Comparison of ENCODE assay signal across 1 cellular context in the genomic region with DNA sequence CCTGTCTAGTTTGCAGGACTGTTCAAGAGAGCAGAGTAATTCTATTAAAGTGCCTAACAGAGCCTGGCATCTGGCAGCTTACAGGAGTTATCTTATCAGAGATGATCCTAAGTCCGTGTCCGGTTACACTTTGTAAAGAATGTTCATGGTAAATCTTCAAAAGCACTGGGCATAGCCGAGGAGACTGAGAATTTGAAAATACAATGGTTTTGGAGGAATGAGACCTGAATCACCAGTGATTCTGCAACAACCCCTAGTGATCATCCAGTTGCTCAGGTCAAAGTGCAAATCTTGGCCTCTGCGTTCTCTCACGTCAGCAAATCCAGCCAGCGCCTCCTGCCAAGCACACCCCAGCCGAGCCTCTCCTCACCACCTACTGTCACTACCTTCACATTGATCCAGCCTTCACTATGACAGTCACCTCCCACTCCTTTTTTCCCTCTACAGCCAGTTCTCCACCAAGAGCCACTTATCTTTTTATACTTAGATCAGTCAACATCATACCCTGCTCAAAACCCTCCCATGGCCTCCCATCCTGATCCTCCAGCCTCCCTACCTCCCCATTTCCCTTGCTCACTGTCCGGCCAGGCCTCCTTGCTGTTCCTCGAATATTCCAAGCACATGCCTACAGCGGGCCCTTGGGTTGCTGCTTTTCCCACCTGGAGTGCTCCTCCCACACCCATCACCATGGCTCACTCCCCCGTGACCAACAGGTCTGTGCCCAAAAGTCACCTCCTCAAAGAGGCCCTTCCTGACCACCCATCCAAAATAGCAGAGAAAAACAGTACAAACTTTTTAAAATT.
TF ChIP-seq lines count a peak whose summit lies in the region.

No MANE protein-coding gene starts in this region.

TF ChIP-seq in HepG2, 621 proteins besides CTCF, POLR2A, EP300 and RAD21 (continued from another document and continues in another):
- TF ChIP-seq ZNF512B (CRISPR knock-in tag; IDR thresholded peaks at IDR 0.05; ENCODE audit: borderline replicate concordance) (no peak), GLI4 (CRISPR knock-in tag; IDR thresholded peaks at IDR 0.05; ENCODE audit: borderline replicate concordance) (0 out of 2 replicates have a peak, but pooled peaks have one; percentile 17), ZNF816 (CRISPR knock-in tag; IDR thresholded peaks at IDR 0.05; ENCODE audit: borderline replicate concordance) (no peak), MEIS1 (CRISPR knock-in tag; IDR thresholded peaks at IDR 0.05; ENCODE audit: borderline replicate concordance) (0 out of 2 replicates have a peak, but pooled peaks have one; percentile 50), ZNF530 (CRISPR knock-in tag; IDR thresholded peaks at IDR 0.05; ENCODE audit: low read depth) (no peak), FOXJ3 (CRISPR knock-in tag; IDR thresholded peaks at IDR 0.05; ENCODE audit: borderline replicate concordance) (no peak), KLF16 (CRISPR knock-in tag; IDR thresholded peaks at IDR 0.05) (peak in 1 of 2 experiments; percentile 34; a peak in 1 of 4 replicates), NCOA1 (CRISPR knock-in tag; IDR thresholded peaks at IDR 0.05) (no peak), NFKBIZ (CRISPR knock-in tag; IDR thresholded peaks at IDR 0.05) (peak; percentile 72), TARDBP (CRISPR knock-in tag; IDR thresholded peaks at IDR 0.05) (peak; percentile 65; the same call in 1 of the 2 replicates), FOSL2 (CRISPR knock-in tag; IDR thresholded peaks at IDR 0.05) (peak; percentile 93), ZNF232 (CRISPR knock-in tag; IDR thresholded peaks at IDR 0.05; ENCODE audit: borderline replicate concordance) (0 out of 2 replicates have a peak, but pooled peaks have one; percentile 56), IKZF1 (IDR thresholded peaks at IDR 0.05) (no peak), SP2 (CRISPR knock-in tag; IDR thresholded peaks at IDR 0.05) (no peak), ZBTB1 (CRISPR knock-in tag; IDR thresholded peaks at IDR 0.05; ENCODE audit: borderline replicate concordance) (no peak), ZFP36 (IDR thresholded peaks at IDR 0.05; ENCODE audit: borderline replicate concordance, low read depth, low read length, partially characterized antibody) (no peak), NR2C2 (CRISPR knock-in tag; IDR thresholded peaks at IDR 0.05; ENCODE audit: borderline replicate concordance) (peak; percentile 90), PHF21A (CRISPR knock-in tag; IDR thresholded peaks at IDR 0.05) (peak; percentile 84), PLRG1 (conservative IDR thresholded peaks at IDR 0.05) (no peak), PRPF4 (IDR thresholded peaks at IDR 0.05; ENCODE audit: low read depth, low read length, poor library complexity, severe bottlenecking) (no peak), XRCC5 (optimal IDR thresholded peaks at IDR 0.05; ENCODE audit: low read length) (no peak), PPARG (CRISPR knock-in tag; conservative IDR thresholded peaks at IDR 0.05) (peak; percentile 52; the same call in 1 of the 2 replicates), NONO (IDR thresholded peaks at IDR 0.05) (no peak), NONO (CRISPR knock-in tag; conservative IDR thresholded peaks at IDR 0.05) (no peak), ZFP62 (CRISPR knock-in tag; IDR thresholded peaks at IDR 0.05) (no peak), ZNF367 (CRISPR knock-in tag; IDR thresholded peaks at IDR 0.05; ENCODE audit: borderline replicate concordance) (no peak), SMAD9 (CRISPR knock-in tag; IDR thresholded peaks at IDR 0.05) (0 out of 2 replicates have a peak, but pooled peaks have one; percentile 67), TRIM24 (CRISPR knock-in tag; IDR thresholded peaks at IDR 0.05) (no peak), BCL3 (CRISPR knock-in tag; IDR thresholded peaks at IDR 0.05) (no peak; the same call in 1 of the 2 replicates), NFE2 (CRISPR knock-in tag; IDR thresholded peaks at IDR 0.05) (no peak), ZNF737 (CRISPR knock-in tag; IDR thresholded peaks at IDR 0.05; ENCODE audit: borderline replicate concordance) (no peak), MBD4 (IDR thresholded peaks at IDR 0.05; ENCODE audit: borderline replicate concordance, low read length) (no peak), MLLT10 (CRISPR knock-in tag; IDR thresholded peaks at IDR 0.05) (no peak), ZNF790 (CRISPR knock-in tag; IDR thresholded peaks at IDR 0.05; ENCODE audit: borderline replicate concordance) (no peak)
- TF ChIP-seq, protein P1, sequence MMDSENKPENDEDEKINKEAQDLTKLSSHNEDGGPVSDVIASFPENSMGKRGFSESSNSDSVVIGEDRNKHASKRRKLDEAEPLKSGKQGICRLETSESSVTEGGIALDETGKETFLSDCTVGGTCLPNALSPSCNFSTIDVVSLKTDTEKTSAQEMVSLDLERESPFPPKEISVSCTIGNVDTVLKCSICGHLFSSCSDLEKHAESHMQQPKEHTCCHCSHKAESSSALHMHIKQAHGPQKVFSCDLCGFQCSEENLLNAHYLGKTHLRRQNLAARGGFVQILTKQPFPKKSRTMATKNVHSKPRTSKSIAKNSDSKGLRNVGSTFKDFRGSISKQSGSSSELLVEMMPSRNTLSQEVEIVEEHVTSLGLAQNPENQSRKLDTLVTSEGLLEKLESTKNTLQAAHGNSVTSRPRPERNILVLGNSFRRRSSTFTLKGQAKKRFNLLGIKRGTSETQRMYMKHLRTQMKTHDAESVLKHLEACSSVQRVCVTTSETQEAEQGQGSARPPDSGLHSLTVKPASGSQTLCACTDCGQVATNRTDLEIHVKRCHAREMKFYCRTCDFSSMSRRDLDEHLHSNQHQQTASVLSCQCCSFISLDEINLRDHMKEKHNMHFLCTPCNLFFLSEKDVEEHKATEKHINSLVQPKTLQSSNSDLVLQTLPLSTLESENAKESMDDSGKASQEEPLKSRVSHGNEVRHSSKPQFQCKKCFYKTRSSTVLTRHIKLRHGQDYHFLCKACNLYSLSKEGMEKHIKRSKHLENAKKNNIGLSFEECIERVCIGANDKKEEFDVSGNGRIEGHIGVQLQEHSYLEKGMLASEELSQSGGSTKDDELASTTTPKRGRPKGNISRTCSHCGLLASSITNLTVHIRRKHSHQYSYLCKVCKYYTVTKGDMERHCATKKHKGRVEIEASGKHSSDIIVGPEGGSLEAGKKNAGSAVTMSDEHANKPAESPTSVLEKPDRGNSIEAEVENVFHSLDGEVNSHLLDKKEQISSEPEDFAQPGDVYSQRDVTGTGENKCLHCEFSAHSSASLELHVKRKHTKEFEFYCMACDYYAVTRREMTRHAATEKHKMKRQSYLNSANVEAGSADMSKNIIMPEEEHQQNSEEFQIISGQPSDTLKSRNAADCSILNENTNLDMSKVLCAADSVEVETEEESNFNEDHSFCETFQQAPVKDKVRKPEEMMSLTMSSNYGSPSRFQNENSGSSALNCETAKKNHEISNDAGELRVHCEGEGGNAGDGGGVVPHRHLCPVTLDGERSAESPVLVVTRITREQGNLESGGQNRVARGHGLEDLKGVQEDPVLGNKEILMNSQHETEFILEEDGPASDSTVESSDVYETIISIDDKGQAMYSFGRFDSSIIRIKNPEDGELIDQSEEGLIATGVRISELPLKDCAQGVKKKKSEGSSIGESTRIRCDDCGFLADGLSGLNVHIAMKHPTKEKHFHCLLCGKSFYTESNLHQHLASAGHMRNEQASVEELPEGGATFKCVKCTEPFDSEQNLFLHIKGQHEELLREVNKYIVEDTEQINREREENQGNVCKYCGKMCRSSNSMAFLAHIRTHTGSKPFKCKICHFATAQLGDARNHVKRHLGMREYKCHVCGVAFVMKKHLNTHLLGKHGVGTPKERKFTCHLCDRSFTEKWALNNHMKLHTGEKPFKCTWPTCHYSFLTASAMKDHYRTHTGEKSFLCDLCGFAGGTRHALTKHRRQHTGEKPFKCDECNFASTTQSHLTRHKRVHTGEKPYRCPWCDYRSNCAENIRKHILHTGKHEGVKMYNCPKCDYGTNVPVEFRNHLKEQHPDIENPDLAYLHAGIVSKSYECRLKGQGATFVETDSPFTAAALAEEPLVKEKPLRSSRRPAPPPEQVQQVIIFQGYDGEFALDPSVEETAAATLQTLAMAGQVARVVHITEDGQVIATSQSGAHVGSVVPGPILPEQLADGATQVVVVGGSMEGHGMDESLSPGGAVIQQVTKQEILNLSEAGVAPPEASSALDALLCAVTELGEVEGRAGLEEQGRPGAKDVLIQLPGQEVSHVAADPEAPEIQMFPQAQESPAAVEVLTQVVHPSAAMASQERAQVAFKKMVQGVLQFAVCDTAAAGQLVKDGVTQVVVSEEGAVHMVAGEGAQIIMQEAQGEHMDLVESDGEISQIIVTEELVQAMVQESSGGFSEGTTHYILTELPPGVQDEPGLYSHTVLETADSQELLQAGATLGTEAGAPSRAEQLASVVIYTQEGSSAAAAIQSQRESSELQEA (CRISPR knock-in tag; IDR thresholded peaks at IDR 0.05; ENCODE audit: not compliant biosample characterization): peak; percentile 48
- TF ChIP-seq, protein P2, sequence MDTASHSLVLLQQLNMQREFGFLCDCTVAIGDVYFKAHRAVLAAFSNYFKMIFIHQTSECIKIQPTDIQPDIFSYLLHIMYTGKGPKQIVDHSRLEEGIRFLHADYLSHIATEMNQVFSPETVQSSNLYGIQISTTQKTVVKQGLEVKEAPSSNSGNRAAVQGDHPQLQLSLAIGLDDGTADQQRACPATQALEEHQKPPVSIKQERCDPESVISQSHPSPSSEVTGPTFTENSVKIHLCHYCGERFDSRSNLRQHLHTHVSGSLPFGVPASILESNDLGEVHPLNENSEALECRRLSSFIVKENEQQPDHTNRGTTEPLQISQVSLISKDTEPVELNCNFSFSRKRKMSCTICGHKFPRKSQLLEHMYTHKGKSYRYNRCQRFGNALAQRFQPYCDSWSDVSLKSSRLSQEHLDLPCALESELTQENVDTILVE (CRISPR knock-in tag; IDR thresholded peaks at IDR 0.05): peak; percentile 68; the same call in 1 of the 2 replicates
- TF ChIP-seq, protein P3, sequence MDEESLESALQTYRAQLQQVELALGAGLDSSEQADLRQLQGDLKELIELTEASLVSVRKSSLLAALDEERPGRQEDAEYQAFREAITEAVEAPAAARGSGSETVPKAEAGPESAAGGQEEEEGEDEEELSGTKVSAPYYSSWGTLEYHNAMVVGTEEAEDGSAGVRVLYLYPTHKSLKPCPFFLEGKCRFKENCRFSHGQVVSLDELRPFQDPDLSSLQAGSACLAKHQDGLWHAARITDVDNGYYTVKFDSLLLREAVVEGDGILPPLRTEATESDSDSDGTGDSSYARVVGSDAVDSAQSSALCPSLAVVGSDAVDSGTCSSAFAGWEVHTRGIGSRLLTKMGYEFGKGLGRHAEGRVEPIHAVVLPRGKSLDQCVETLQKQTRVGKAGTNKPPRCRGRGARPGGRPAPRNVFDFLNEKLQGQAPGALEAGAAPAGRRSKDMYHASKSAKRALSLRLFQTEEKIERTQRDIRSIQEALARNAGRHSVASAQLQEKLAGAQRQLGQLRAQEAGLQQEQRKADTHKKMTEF (CRISPR knock-in tag; IDR thresholded peaks at IDR 0.05): peak; percentile 77
- TF ChIP-seq, protein P4, sequence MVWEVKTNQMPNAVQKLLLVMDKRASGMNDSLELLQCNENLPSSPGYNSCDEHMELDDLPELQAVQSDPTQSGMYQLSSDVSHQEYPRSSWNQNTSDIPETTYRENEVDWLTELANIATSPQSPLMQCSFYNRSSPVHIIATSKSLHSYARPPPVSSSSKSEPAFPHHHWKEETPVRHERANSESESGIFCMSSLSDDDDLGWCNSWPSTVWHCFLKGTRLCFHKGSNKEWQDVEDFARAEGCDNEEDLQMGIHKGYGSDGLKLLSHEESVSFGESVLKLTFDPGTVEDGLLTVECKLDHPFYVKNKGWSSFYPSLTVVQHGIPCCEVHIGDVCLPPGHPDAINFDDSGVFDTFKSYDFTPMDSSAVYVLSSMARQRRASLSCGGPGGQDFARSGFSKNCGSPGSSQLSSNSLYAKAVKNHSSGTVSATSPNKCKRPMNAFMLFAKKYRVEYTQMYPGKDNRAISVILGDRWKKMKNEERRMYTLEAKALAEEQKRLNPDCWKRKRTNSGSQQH (CRISPR knock-in tag; IDR thresholded peaks at IDR 0.05; ENCODE audit: low read depth): 0 out of 2 replicates have a peak, but pooled peaks have one; percentile 49
- TF ChIP-seq, protein P5, sequence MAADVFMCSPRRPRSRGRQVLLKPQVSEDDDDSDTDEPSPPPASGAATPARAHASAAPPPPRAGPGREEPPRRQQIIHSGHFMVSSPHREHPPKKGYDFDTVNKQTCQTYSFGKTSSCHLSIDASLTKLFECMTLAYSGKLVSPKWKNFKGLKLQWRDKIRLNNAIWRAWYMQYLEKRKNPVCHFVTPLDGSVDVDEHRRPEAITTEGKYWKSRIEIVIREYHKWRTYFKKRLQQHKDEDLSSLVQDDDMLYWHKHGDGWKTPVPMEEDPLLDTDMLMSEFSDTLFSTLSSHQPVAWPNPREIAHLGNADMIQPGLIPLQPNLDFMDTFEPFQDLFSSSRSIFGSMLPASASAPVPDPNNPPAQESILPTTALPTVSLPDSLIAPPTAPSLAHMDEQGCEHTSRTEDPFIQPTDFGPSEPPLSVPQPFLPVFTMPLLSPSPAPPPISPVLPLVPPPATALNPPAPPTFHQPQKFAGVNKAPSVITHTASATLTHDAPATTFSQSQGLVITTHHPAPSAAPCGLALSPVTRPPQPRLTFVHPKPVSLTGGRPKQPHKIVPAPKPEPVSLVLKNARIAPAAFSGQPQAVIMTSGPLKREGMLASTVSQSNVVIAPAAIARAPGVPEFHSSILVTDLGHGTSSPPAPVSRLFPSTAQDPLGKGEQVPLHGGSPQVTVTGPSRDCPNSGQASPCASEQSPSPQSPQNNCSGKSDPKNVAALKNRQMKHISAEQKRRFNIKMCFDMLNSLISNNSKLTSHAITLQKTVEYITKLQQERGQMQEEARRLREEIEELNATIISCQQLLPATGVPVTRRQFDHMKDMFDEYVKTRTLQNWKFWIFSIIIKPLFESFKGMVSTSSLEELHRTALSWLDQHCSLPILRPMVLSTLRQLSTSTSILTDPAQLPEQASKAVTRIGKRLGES (CRISPR knock-in tag; IDR thresholded peaks at IDR 0.05; ENCODE audit: borderline replicate concordance): no peak
